20 cellular contexts compared by ENCODE assay signal in the genomic region with DNA sequence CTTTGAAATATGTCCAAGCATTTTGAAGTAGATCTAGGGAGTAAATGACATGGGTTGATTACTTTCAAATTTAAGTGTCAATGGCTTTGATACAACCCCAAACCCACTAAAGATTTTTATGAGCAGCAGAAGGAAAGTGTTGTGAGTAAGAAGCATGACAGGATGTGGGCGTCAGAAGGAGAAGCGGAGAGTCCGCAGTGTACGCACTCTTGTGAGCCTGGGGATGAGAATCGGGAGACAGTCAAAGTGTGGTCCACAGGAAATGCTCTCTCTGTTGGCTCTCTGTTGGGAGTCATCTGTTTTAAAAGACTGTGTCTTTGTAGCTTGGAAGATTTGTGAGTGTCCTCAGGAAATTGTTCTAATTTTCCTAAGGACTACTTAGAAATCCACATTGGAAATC.
"Had no signal": no experiment of that assay in that cellular context is flagged by ENCODE, and none has a peak within 500 bp of the region (broad histone marks: within the 10 kb centered on the region; RNA-seq: fewer than 3 reads in every experiment).

No MANE protein-coding gene starts in this region.

- H3K36me3 Mint-ChIP-seq: IgD-negative memory B cell, T-cell had no signal

- ATAC-seq: T-cell had no signal

- H3K9me3 ChIP-seq: SK-N-SH had no signal

- DNase-seq: KBM-7, MV-4-11, NCI-H1048, NCI-H1105 treated with DMSO at 0.1 percent for 48 hours, NCI-H1417 treated with DMSO at 0.1 percent for 48 hours, NCI-H146, NCI-H1694 treated with DMSO at 0.1 percent for 48 hours, NCI-H1930, NCI-H2081, NCI-H2107, NCI-H2227 treated with DMSO at 0.1 percent for 48 hours, NCI-H524, NCI-H526 treated with DMSO at 0.1 percent for 48 hours, Right ventricle myocardium superior, RPMI8226, SIG-M5, SK-N-SH, SW 1271, T-cell had no signal

- H3K27ac Mint-ChIP-seq: IgD-negative memory B cell, T-cell had no signal

- H3K4me1 Mint-ChIP-seq: IgD-negative memory B cell, T-cell had no signal

- H3K4me3 Mint-ChIP-seq: IgD-negative memory B cell, T-cell had no signal

- H3K27me3 Mint-ChIP-seq: IgD-negative memory B cell had no signal
